ENCODE assay signal across 23 cellular contexts in the genomic region with DNA sequence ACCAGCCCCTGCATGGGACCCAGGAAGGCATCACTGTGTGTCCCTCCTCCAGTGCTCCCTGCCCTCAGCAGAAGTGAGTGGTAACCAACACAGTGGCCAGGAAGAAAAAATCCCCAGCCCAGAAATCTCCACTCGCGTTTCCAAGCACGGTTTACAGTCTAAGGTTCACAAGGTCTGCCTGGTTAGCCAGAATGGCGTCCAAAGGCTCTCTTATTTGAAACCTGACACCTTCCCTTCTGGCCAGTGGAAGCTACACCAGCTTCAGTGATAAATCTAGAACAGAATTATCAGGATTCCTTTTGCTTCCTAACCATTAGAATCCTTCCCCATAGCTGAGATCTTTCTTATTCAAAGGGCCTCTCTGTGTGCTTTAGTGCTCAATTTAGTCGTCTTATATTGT. TPM values are rescaled to one million over a fixed set of nuclear protein-coding genes. Genes with fewer than 3 reads are reported as not detected.
A peak's percentile ranks its signal among the peaks of the same experiment; 100 is the strongest.
DNase-seq lines count a peak whose midpoint lies in the region; ATAC-seq, FAIRE-seq and TF ChIP-seq lines count a peak whose summit lies in the region.
"Had no signal": no experiment of that assay in that cellular context is flagged by ENCODE, and none has a peak within 500 bp of the region (broad histone marks: within the 10 kb centered on the region; RNA-seq: fewer than 3 reads in every experiment).

No MANE protein-coding gene starts in this region.

- no peak overlapping the region for H3K9ac ChIP-seq in HepG2 (ENCODE audit: insufficient read depth, low read depth, low read length)

- in situ Hi-C loops in HepG2 (cut with HindIII; ENCODE audit: extremely low pct_ligation_motif_present, low pct_unique_long_range_greater_than_20kb): no loop called here

- TF ChIP-seq CTCF in HepG2 (CRISPR knock-in tag; IDR thresholded peaks at IDR 0.05) (no peak), right lobe of liver (IDR thresholded peaks at IDR 0.05) (no peak), suprapubic skin (IDR thresholded peaks at IDR 0.05) (no peak)

- no peaks in the 10 kb centered on the region for H3K79me2 ChIP-seq in HepG2 (ENCODE audit: insufficient read depth, low read length)

- peaks cover 6% of the 10 kb centered on the region for H3K4me1 ChIP-seq in HepG2 (ENCODE audit: insufficient read depth, low read length)
- no peaks in the 10 kb centered on the region for H3K4me1 ChIP-seq in right lobe of liver
- H3K4me1 ChIP-seq in suprapubic skin: peaks cover 5% of the 10 kb centered on the region
- H3K4me1 ChIP-seq: BE2C, HAP-1 had no signal

- H3K27me3 ChIP-seq in HepG2 (ENCODE audit: control insufficient read depth in 1 of 2, insufficient read depth in 2 of 2, low read length in 2 of 2) (no peaks in the 10 kb centered on the region; a peak in 2 of 5 replicates), right lobe of liver (no peaks in the 10 kb centered on the region), suprapubic skin (no peaks in the 10 kb centered on the region)
- H3K27me3 ChIP-seq: BE2C had no signal

- no peak overlapping the region for H3K27ac ChIP-seq in HepG2 (ENCODE audit: extremely low read length, insufficient read depth, low read length)
- no peak overlapping the region for H3K27ac ChIP-seq in right lobe of liver
- no peak overlapping the region for H3K27ac ChIP-seq in suprapubic skin
- H3K27ac ChIP-seq: 22Rv1, PC-9 had no signal

- TF ChIP-seq RAD21 in HepG2 (CRISPR knock-in tag; IDR thresholded peaks at IDR 0.05): no peak

- ATAC-seq in HepG2 (peak; percentile 34; the same call in 1 of the 3 replicates), right lobe of liver (no peak), GM18502 (IDR thresholded peaks at IDR 0.05; ENCODE audit: poor library complexity, unreplicated experiment) (no peak), GM21576 (IDR thresholded peaks at IDR 0.05; ENCODE audit: unreplicated experiment) (no peak)
- ATAC-seq: CD8-positive, alpha-beta T cell had no signal

- H3K36me3 ChIP-seq in HepG2 (replicated peaks in 1 of 2; ENCODE audit: control insufficient read depth in 1 of 2, insufficient read depth in 2 of 2, low read length in 2 of 2): no peaks in the 10 kb centered on the region
- no peaks in the 10 kb centered on the region for H3K36me3 ChIP-seq in right lobe of liver
- no peaks in the 10 kb centered on the region for H3K36me3 ChIP-seq in suprapubic skin
- H3K36me3 ChIP-seq: BE2C, HAP-1 had no signal

- POLR2A ChIA-PET in HepG2 (lab: Yijun Ruan, JAX): no interaction called here

- BruUV-seq in HepG2 (replicated peaks; lab: Mats Ljungman, UMichigan): no TSS peak

- H4K20me1 ChIP-seq in HepG2 (ENCODE audit: insufficient read depth, low read length): no peaks in the 10 kb centered on the region

- peak; percentile 52 for DNase-seq in DMS 273 (lab: John Stamatoyannopoulos, UW; ENCODE audit: unreplicated experiment)
- no peak for DNase-seq in DMS 273 treated with DMSO at 0.1 percent for 48 hours (lab: John Stamatoyannopoulos, UW)
- no peak for DNase-seq in HepG2 (ENCODE audit: low spot score)
- no peak for DNase-seq in right lobe of liver
- DNase-seq in myocyte (ENCODE audit: low read depth): peak; percentile 7
- no peak for DNase-seq in suprapubic skin (ENCODE audit: low spot score in 2 of 2)
- DNase-seq: BE2C; CD8-positive, alpha-beta T cell; NCI-H1105 treated with DMSO at 0.1 percent for 48 hours; NCI-H1694 treated with DMSO at 0.1 percent for 48 hours; NCI-H446; NCI-H69; PC-9 had no signal

- CTCF ChIA-PET in HepG2 (lab: Yijun Ruan, JAX; ENCODE audit: low intra/inter-chr PET ratio, low total read pairs): no interaction called here

- TF ChIP-seq POLR2A in HepG2 (IDR thresholded peaks at IDR 0.05; ENCODE audit: insufficient read depth in 1 of 2, low read depth in 2 of 2, low read length in 2 of 2): no peak
- no peak for TF ChIP-seq POLR2A in right lobe of liver (IDR thresholded peaks at IDR 0.05)
- TF ChIP-seq POLR2A in suprapubic skin (IDR thresholded peaks at IDR 0.05): no peak

- intact Hi-C loops in HepG2 (cut with micrococcal nuclease; ENCODE audit: unreplicated experiment): no loop called here
- intact Hi-C loops in right lobe of liver (cut with DNase I): no loop called here

- FAIRE-seq in HepG2 (lab: Jason Lieb, UNC): no peak
- FAIRE-seq: D721Med, GM19239 had no signal

- H2AFZ ChIP-seq in HepG2 (ENCODE audit: low read length): no peak overlapping the region
- H2AFZ ChIP-seq: PC-9 had no signal

- H3K9me3 ChIP-seq in HepG2 (ENCODE audit: low read length): no peaks in the 10 kb centered on the region
- H3K9me3 ChIP-seq in right lobe of liver: no peaks in the 10 kb centered on the region
- H3K9me3 ChIP-seq in suprapubic skin: no peaks in the 10 kb centered on the region
- H3K9me3 ChIP-seq: BE2C, HAP-1 had no signal

- TF ChIP-seq EP300 in HepG2 (IDR thresholded peaks at IDR 0.05; ENCODE audit: low read depth in 2 of 2, low read length in 2 of 2): no peak
- no peak for TF ChIP-seq EP300 in HepG2 (CRISPR knock-in tag; IDR thresholded peaks at IDR 0.05; ENCODE audit: borderline replicate concordance)
- no peak for TF ChIP-seq EP300 in suprapubic skin (IDR thresholded peaks at IDR 0.05)

- H3K4me2 ChIP-seq in HepG2 (ENCODE audit: low read depth, low read length): no peak overlapping the region
- H3K4me2 ChIP-seq: PC-9 had no signal

- 5% methylated on average over 5 of the region's 5 CpGs for WGBS in HepG2 (ENCODE audit: low lambda C conversion rate)
- WGBS in right lobe of liver (ENCODE audit: insufficient coverage, low coverage, low lambda C conversion rate, missing lambda C conversion rate): 60% methylated on average over 5 of the region's 5 CpGs
- 76% methylated on average over 5 of the region's 5 CpGs for WGBS in suprapubic skin

- H3K4me3 ChIP-seq in HepG2 (replicated peaks in 1 of 3; ENCODE audit: insufficient read depth in 1 of 3, low read depth in 2 of 3, low read length in 3 of 3) (no peak overlapping the region), right lobe of liver (no peak overlapping the region), suprapubic skin (no peak overlapping the region)
- H3K4me3 ChIP-seq: HAP-1, PC-9 had no signal

TF ChIP-seq in HepG2, 621 proteins besides CTCF, POLR2A, EP300 and RAD21:
- TF ChIP-seq, protein P1, sequence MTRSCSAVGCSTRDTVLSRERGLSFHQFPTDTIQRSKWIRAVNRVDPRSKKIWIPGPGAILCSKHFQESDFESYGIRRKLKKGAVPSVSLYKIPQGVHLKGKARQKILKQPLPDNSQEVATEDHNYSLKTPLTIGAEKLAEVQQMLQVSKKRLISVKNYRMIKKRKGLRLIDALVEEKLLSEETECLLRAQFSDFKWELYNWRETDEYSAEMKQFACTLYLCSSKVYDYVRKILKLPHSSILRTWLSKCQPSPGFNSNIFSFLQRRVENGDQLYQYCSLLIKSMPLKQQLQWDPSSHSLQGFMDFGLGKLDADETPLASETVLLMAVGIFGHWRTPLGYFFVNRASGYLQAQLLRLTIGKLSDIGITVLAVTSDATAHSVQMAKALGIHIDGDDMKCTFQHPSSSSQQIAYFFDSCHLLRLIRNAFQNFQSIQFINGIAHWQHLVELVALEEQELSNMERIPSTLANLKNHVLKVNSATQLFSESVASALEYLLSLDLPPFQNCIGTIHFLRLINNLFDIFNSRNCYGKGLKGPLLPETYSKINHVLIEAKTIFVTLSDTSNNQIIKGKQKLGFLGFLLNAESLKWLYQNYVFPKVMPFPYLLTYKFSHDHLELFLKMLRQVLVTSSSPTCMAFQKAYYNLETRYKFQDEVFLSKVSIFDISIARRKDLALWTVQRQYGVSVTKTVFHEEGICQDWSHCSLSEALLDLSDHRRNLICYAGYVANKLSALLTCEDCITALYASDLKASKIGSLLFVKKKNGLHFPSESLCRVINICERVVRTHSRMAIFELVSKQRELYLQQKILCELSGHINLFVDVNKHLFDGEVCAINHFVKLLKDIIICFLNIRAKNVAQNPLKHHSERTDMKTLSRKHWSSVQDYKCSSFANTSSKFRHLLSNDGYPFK (CRISPR knock-in tag; IDR thresholded peaks at IDR 0.05; ENCODE audit: borderline replicate concordance): peak; percentile 83
- peak; percentile 33; the same call in 1 of the 2 replicates for TF ChIP-seq SIX1 (CRISPR knock-in tag; IDR thresholded peaks at IDR 0.05; ENCODE audit: borderline replicate concordance)
- no peak for TF ChIP-seq ZNF563 (CRISPR knock-in tag; IDR thresholded peaks at IDR 0.05)
- TF ChIP-seq, protein P2, sequence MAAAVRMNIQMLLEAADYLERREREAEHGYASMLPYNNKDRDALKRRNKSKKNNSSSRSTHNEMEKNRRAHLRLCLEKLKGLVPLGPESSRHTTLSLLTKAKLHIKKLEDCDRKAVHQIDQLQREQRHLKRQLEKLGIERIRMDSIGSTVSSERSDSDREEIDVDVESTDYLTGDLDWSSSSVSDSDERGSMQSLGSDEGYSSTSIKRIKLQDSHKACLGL (CRISPR knock-in tag; IDR thresholded peaks at IDR 0.05): no peak
- no peak for TF ChIP-seq ELF4 (CRISPR knock-in tag; IDR thresholded peaks at IDR 0.05; ENCODE audit: borderline replicate concordance)

RNA-seq across cellular contexts. Expression of a gene that starts 9.2 kb away (rescaled TPM):
- total RNA-seq in HepG2 (2016; rRNA removed; fragmentation: Illumina TruSeq; extraction: Trizol) (not detected in 2 replicates), right lobe of liver (1 to 10 TPM; 1.2 to 4.3 (median 2.4) TPM), myocyte (not detected in 2 replicates), suprapubic skin (1 to 10 TPM in 1 of 4 donors, not detected in 3; 1.7 TPM)
- not detected in 2 replicates for total RNA-seq in HepG2 (2016; cell fraction: cytosol; rRNA removed; fragmentation: Illumina TruSeq; extraction: Trizol; ENCODE audit: low read depth)
- not detected in 2 replicates for total RNA-seq in HepG2 (2016; cell fraction: insoluble cytoplasmic fraction; rRNA removed; fragmentation: Illumina TruSeq; extraction: Trizol)
- not detected in 2 replicates for total RNA-seq in HepG2 (2016; cell fraction: membrane; rRNA removed; fragmentation: Illumina TruSeq; extraction: Trizol)
- not detected in 2 replicates for total RNA-seq in HepG2 (2016; cell fraction: nucleus; rRNA removed; fragmentation: Illumina TruSeq; extraction: Trizol)
- not detected in 2 replicates for polyA plus RNA-seq in HepG2 (2011; rRNA removed)
- not detected in 2 replicates for polyA plus RNA-seq in HepG2 (2011; cell fraction: cytosol; rRNA removed)
- not detected in 2 replicates for polyA plus RNA-seq in HepG2 (2011; cell fraction: nucleus; rRNA removed)
- not detected in 2 replicates for polyA plus RNA-seq in HepG2 (2012)
- not detected in 2 replicates for polyA plus RNA-seq in HepG2 (2016; cell fraction: cytosol; fragmentation: Illumina TruSeq; extraction: Trizol; ENCODE audit: low read depth)
- not detected in 2 replicates for polyA plus RNA-seq in HepG2 (2016; cell fraction: insoluble cytoplasmic fraction; fragmentation: Illumina TruSeq; extraction: Trizol; ENCODE audit: low read depth)
- not detected in 2 replicates for polyA plus RNA-seq in HepG2 (2016; cell fraction: membrane; fragmentation: Illumina TruSeq; extraction: Trizol; ENCODE audit: low read depth)
- not detected in 2 replicates for polyA plus RNA-seq in HepG2 (2016; cell fraction: nucleus; fragmentation: Illumina TruSeq; extraction: Trizol; ENCODE audit: insufficient read depth, low read depth)
- polyA minus RNA-seq in HepG2 (2011; rRNA and poly(A)+ RNA removed; ENCODE audit: low replicate concordance): not detected in 2 replicates
- not detected in 2 replicates for polyA minus RNA-seq in HepG2 (2011; cell fraction: cytosol; rRNA and poly(A)+ RNA removed)
- not detected in 2 replicates for polyA minus RNA-seq in HepG2 (2011; cell fraction: nucleus; rRNA and poly(A)+ RNA removed)
- polyA plus RNA-seq in myocyte (2012): not detected
- total RNA-seq: Daoy, HT1080, PC-9, SK-MEL-5 had no signal
- polyA plus RNA-seq: AG04450 had no signal

Comparison
In these comparisons a context has a peak if more than half of its experiments do, and no peak if none do; other contexts are left out.
1. DNase-seq: peak in DMS 273 (single experiment) and myocyte (single experiment); none in DMS 273 treated with DMSO at 0.1 percent for 48 hours (single experiment), HepG2 (single experiment), right lobe of liver (0 of 3) and suprapubic skin (0 of 2).